Comparison of ENCODE assay signal across 1 cellular context in the genomic region with DNA sequence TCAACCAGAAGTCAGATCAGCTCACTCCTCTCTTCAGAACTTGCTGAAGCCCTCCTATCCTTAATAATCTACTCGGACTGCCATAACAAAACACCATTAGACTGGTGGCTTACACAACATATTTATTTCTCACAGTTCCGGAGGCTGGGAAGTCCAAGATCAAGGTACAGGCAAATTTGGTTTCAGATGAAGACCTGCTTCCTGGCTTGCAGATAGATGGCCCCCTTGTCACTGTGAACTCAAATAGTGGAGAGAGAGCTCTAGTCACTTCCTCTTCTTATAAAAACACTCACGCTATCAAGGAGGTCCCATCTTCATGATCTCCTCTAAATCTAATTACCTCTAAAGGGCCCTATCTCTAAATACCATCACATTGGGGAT.
TF ChIP-seq lines count a peak whose summit lies in the region.

No MANE protein-coding gene starts in this region.

TF ChIP-seq in GM23338, 12 proteins besides CTCF, POLR2A, EP300 and RAD21 (continued from another document):
- no peak for TF ChIP-seq REST (IDR thresholded peaks at IDR 0.05; ENCODE audit: unreplicated experiment)
- no peak for TF ChIP-seq ZNF114 (CRISPR knock-in tag; IDR thresholded peaks at IDR 0.05)
- TF ChIP-seq EZH2 (IDR thresholded peaks at IDR 0.05; ENCODE audit: low read depth, unreplicated experiment): no peak
- TF ChIP-seq EZH2phosphoT487 (IDR thresholded peaks at IDR 0.05; ENCODE audit: unreplicated experiment): no peak
- TF ChIP-seq CREB1 (CRISPR knock-in tag; IDR thresholded peaks at IDR 0.05; ENCODE audit: low read depth): no peak
- no peak for TF ChIP-seq JUNB (IDR thresholded peaks at IDR 0.05; ENCODE audit: unreplicated experiment)
- TF ChIP-seq, protein P1, sequence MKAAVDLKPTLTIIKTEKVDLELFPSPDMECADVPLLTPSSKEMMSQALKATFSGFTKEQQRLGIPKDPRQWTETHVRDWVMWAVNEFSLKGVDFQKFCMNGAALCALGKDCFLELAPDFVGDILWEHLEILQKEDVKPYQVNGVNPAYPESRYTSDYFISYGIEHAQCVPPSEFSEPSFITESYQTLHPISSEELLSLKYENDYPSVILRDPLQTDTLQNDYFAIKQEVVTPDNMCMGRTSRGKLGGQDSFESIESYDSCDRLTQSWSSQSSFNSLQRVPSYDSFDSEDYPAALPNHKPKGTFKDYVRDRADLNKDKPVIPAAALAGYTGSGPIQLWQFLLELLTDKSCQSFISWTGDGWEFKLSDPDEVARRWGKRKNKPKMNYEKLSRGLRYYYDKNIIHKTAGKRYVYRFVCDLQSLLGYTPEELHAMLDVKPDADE (IDR thresholded peaks at IDR 0.05): no peak
